30 cellular contexts compared by ENCODE assay signal in genomic region chr1:11559211-11559970, GRCh38.
"Had no signal": no experiment of that assay in that cellular context is flagged by ENCODE, and none has a peak within 500 bp of the region (broad histone marks: within the 10 kb centered on the region; RNA-seq: fewer than 3 reads in every experiment).

No MANE protein-coding gene starts in this region.

- H3K4me1 Mint-ChIP-seq: stimulated activated naive CD8-positive, alpha-beta T cell treated with anti-CD3 and anti-CD28 coated beads, Interleukin-15, amount 100 ng/mL, for 72 hours had no signal

- H3K4me1 ChIP-seq: gastroesophageal sphincter, parathyroid adenoma, psoas muscle, right atrium auricular region, thyroid gland, upper lobe of right lung had no signal

- H2AFZ ChIP-seq: hepatocyte, parathyroid adenoma had no signal

- H3K27ac Mint-ChIP-seq: activated naive CD4-positive, alpha-beta T cell treated with anti-CD3 and anti-CD28 coated beads, Interleukin-2, amount 50 U/mL, for 72 hours; activated T-cell treated with anti-CD3 and anti-CD28 coated beads, Interleukin-2, amount 50 U/mL, for 72 hours; naive thymus-derived CD4-positive, alpha-beta T cell; stimulated activated memory B cell treated with anti-CD40 and anti-IgM and Interleukin-4, amounts not matched to agents 10 μg/mL and 1 μg/mL and 100 μg/mL, for 72 hours had no signal

- H3K9me3 ChIP-seq: gastroesophageal sphincter, psoas muscle, right atrium auricular region, thyroid gland, upper lobe of right lung had no signal

- H3K4me3 Mint-ChIP-seq: activated T-cell treated with anti-CD3 and anti-CD28 coated beads, Interleukin-2, amount 50 U/mL, for 72 hours; naive thymus-derived CD4-positive, alpha-beta T cell; neural crest cell; stimulated activated memory B cell treated with anti-CD40 and anti-IgM and Interleukin-4, amounts not matched to agents 10 μg/mL and 1 μg/mL and 100 μg/mL, for 72 hours; stimulated activated naive CD8-positive, alpha-beta T cell treated with anti-CD3 and anti-CD28 coated beads, Interleukin-15, amount 100 ng/mL, for 72 hours had no signal

- H3K27me3 ChIP-seq: right atrium auricular region, thyroid gland had no signal

- H3K36me3 ChIP-seq: gastroesophageal sphincter, right atrium auricular region, thyroid gland, upper lobe of right lung had no signal

- H3K9me3 Mint-ChIP-seq: activated naive CD4-positive, alpha-beta T cell treated with anti-CD3 and anti-CD28 coated beads, Interleukin-2, amount 50 U/mL, for 72 hours; activated T-cell treated with anti-CD3 and anti-CD28 coated beads, Interleukin-2, amount 50 U/mL, for 72 hours; neural crest cell; stimulated activated memory B cell treated with anti-CD40 and anti-IgM and Interleukin-4, amounts not matched to agents 10 μg/mL and 1 μg/mL and 100 μg/mL, for 72 hours; stimulated activated naive CD8-positive, alpha-beta T cell treated with anti-CD3 and anti-CD28 coated beads, Interleukin-15, amount 100 ng/mL, for 72 hours had no signal

- DNase-seq: activated CD4-positive, alpha-beta T cell treated with anti-CD3 and anti-CD28 coated beads for 4 hours; activated CD4-positive, alpha-beta T cell treated with anti-CD3 and anti-CD28 coated beads, Interleukin-2, amount 50 U/mL, for 4 hours; activated naive CD4-positive, alpha-beta T cell; activated T-cell treated with anti-CD3 and anti-CD28 coated beads for 4 hours; activated T-cell treated with anti-CD3 and anti-CD28 coated beads, Interleukin-2, amount 50 U/mL, for 72 hours; dermis blood vessel endothelial cell; effector CD4-positive, alpha-beta T cell; kidney; left colon; midbrain; naive thymus-derived CD4-positive, alpha-beta T cell; nucleus accumbens; psoas muscle; stimulated activated CD4-positive, alpha-beta T cell treated with anti-CD3 and anti-CD28 coated beads, Interleukin-1b, Interleukin-23, amount 100 ng/mL, for 48 hours; stimulated activated CD4-positive, alpha-beta T cell treated with anti-CD3 and anti-CD28 coated beads, Interleukin-4, amount 100 ng/mL, for 4 hours; stimulated activated CD8-positive, alpha-beta memory T cell treated with anti-CD3 and anti-CD28 coated beads, Interleukin-4, amount 100 ng/mL, for 48 hours; stimulated activated naive CD8-positive, alpha-beta T cell treated with anti-CD3 and anti-CD28 coated beads, Interleukin-15, amount 100 ng/mL, for 72 hours; substantia nigra; thyroid gland had no signal

- H3K27ac ChIP-seq: epithelial cell of prostate, gastroesophageal sphincter, hepatocyte, parathyroid adenoma, psoas muscle, right atrium auricular region, thyroid gland, upper lobe of right lung, VCaP had no signal

- ATAC-seq: activated naive CD4-positive, alpha-beta T cell treated with anti-CD3 and anti-CD28 coated beads, Interleukin-2, amount 50 U/mL, for 72 hours; activated T-cell treated with anti-CD3 and anti-CD28 coated beads, Interleukin-2, amount 50 U/mL, for 72 hours; gastroesophageal sphincter; left colon; naive thymus-derived CD4-positive, alpha-beta T cell; psoas muscle; stimulated activated memory B cell treated with anti-CD40 and anti-IgM and Interleukin-4, amounts not matched to agents 10 μg/mL and 1 μg/mL and 100 μg/mL, for 72 hours; stimulated activated naive CD8-positive, alpha-beta T cell treated with anti-CD3 and anti-CD28 coated beads, Interleukin-15, amount 100 ng/mL, for 72 hours; upper lobe of right lung had no signal

- H3K36me3 Mint-ChIP-seq: activated naive CD4-positive, alpha-beta T cell treated with anti-CD3 and anti-CD28 coated beads, Interleukin-2, amount 50 U/mL, for 72 hours; stimulated activated memory B cell treated with anti-CD40 and anti-IgM and Interleukin-4, amounts not matched to agents 10 μg/mL and 1 μg/mL and 100 μg/mL, for 72 hours had no signal

- H3K4me2 ChIP-seq: hepatocyte, smooth muscle cell had no signal

- H3K79me2 ChIP-seq: hepatocyte, parathyroid adenoma had no signal

- H3K9ac ChIP-seq: parathyroid adenoma had no signal

- H3K4me3 ChIP-seq: gastroesophageal sphincter, hepatocyte, psoas muscle, right atrium auricular region, smooth muscle cell, thyroid gland, upper lobe of right lung had no signal
